In genomic region chr22:38033522-38034277, GRCh38 we compare ENCODE assay signal across 10 cellular contexts. TPM values are rescaled to one million over a fixed set of nuclear protein-coding genes. Genes with fewer than 3 reads are reported as not detected.
DNase-seq lines count a peak whose midpoint lies in the region; FAIRE-seq and TF ChIP-seq lines count a peak whose summit lies in the region.
"Had no signal": no experiment of that assay in that cellular context is flagged by ENCODE, and none has a peak within 500 bp of the region (broad histone marks: within the 10 kb centered on the region; RNA-seq: fewer than 3 reads in every experiment).

No MANE protein-coding gene starts in this region.

- FAIRE-seq in GM12892 (lab: Jason Lieb, UNC), result peak; percentile 17
- no peak for FAIRE-seq in small intestine (lab: Jason Lieb, UNC)

- H3K4me3 ChIP-seq in retinal pigment epithelial cell (ENCODE audit: low read length) (no peak overlapping the region), small intestine (ENCODE audit: low read depth in 1 of 2, low read length in 2 of 2) (no peak overlapping the region)
- H3K4me3 ChIP-seq: Peyer's patch had no signal

- no peak for DNase-seq in GM12892 (ENCODE audit: insufficient read length)
- DNase-seq in anterior cingulate cortex (lab: John Stamatoyannopoulos, UW), result peak in 55 of 58 donors; percentile 54 to 97 (median 84)
- DNase-seq in islet precursor cell, result peak; percentile 43
- peak; percentile 34 for DNase-seq in retinal pigment epithelial cell (ENCODE audit: low read depth)
- DNase-seq in stimulated activated CD4-positive, alpha-beta T cell treated with anti-CD3 and anti-CD28 coated beads, Interleukin-12 subunit alpha, Interleukin-12 subunit beta, amount 100 ng/mL, for 4 hours, result no peak
- no peak for DNase-seq in small intestine
- no peak for DNase-seq in NCI-H82 (lab: John Stamatoyannopoulos, UW)
- DNase-seq in SW480 (ENCODE audit: low spot score), result no peak
- DNase-seq: Caco-2 had no signal

- peak overlapping the region in 1 of 2 donors; percentile 41 for H3K27ac ChIP-seq in small intestine (ENCODE audit: low read depth in 1 of 2, low read length in 1 of 2)

- H3K4me1 ChIP-seq in small intestine (ENCODE audit: control insufficient read depth in 2 of 2, insufficient read depth in 1 of 2, low read depth in 1 of 2, low read length in 1 of 2), result no peaks in the 10 kb centered on the region
- H3K4me1 ChIP-seq: Caco-2 had no signal

- H3K27me3 ChIP-seq in small intestine (ENCODE audit: control insufficient read depth in 2 of 2, insufficient read depth in 2 of 2, low read length in 2 of 2), result no peaks in the 10 kb centered on the region
- H3K27me3 ChIP-seq: Peyer's patch had no signal

- H3K9me3 ChIP-seq in small intestine (ENCODE audit: control insufficient read depth, low read depth), result no peaks in the 10 kb centered on the region
- H3K9me3 ChIP-seq: Caco-2, Peyer's patch had no signal

- TF ChIP-seq CTCF in retinal pigment epithelial cell (conservative IDR thresholded peaks at IDR 0.05; ENCODE audit: low read depth, low read length), result no peak

- 73 to 86% (median 83%) methylated on average over 26 to 27 of the region's 27 CpGs for WGBS in small intestine, 3 donors

- no peak for TF ChIP-seq POLR2A in GM12892 (IDR thresholded peaks at IDR 0.05; ENCODE audit: low read depth, low read length)

- no peaks in the 10 kb centered on the region for H3K36me3 ChIP-seq in small intestine (ENCODE audit: control insufficient read depth in 2 of 2, insufficient read depth in 2 of 2, low read length in 2 of 2)
- H3K36me3 ChIP-seq: Peyer's patch had no signal

RNA-seq across cellular contexts. Expression of gene PICK1, which starts 23.5 kb away (rescaled TPM):
- 8.2 TPM for polyA plus RNA-seq in GM12892 (2012; ENCODE audit: missing spikeins)
- 10 to 100 TPM; 24.3 to 33.3 (median 33.0) TPM for polyA plus RNA-seq in small intestine

RNA-seq across cellular contexts. Expression of gene SOX10, which starts 49.3 kb away (rescaled TPM):
- not detected for polyA plus RNA-seq in GM12892 (2012; ENCODE audit: missing spikeins)
- 1 to 10 TPM in 1 of 3 donors, under 1 TPM in 1, not detected in 1; 0.27 to 2.8 TPM for polyA plus RNA-seq in small intestine

RNA-seq across cellular contexts. Expression of gene SLC16A8, which starts 50.3 kb away (rescaled TPM):
- polyA plus RNA-seq in GM12892 (2012; ENCODE audit: missing spikeins), result not detected
- polyA plus RNA-seq in small intestine, result under 1 TPM in 1 of 3 donors, not detected in 2; 0.37 TPM

Comparison
In these comparisons a context has a peak if more than half of its experiments do, and no peak if none do; other contexts are left out.
1. DNase-seq: peak in anterior cingulate cortex (55 of 58), islet precursor cell (single experiment) and retinal pigment epithelial cell (single experiment); none in GM12892 (single experiment), stimulated activated CD4-positive, alpha-beta T cell treated with anti-CD3 and anti-CD28 coated beads, Interleukin-12 subunit alpha, Interleukin-12 subunit beta, amount 100 ng/mL, for 4 hours (single experiment), small intestine (single experiment), NCI-H82 (single experiment) and SW480 (single experiment).